Comparison of ENCODE assay signal across 1 cellular context in genomic region chr15:100339451-100339850, GRCh38. TPM values are rescaled to one million over a fixed set of nuclear protein-coding genes. Genes with fewer than 3 reads are reported as not detected.
"Had no signal": no experiment of that assay in that cellular context is flagged by ENCODE, and none has a peak within 500 bp of the region (broad histone marks: within the 10 kb centered on the region; RNA-seq: fewer than 3 reads in every experiment).

No MANE protein-coding gene starts in this region.

RNA-seq across cellular contexts. Expression of gene ADAMTS17, which starts 2.3 kb away (rescaled TPM):
- total RNA-seq: endothelial cell of umbilical vein had no signal
